ENCODE assay signal across 8 cellular contexts in the genomic region with DNA sequence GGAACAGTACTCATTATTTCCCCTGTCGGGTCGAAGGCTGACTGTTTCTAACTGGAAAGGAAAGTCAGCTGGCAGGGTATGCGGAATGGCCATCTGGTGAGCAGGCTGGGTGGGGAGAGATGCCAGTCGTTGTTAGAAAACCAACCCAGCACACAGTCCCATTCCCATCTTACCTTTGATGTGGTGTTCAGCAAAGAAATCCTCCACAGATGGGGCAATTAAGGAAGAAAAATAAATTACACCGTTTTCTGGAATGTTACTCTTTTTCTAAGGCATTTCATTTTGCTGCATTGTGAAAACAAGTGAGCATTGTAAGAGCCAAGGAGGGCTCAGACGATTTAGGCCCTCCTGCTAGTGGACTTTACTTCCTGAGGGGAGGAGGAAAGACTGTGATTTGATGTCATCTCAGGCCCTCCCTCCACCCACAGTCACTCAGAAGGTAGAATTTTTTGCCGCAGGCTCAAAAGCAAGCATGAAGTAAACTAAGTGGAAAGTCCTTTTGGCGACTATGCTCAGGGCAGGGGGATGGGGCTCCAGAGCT. TPM values are rescaled to one million over a fixed set of nuclear protein-coding genes. Genes with fewer than 3 reads are reported as not detected.
DNase-seq lines count a peak whose midpoint lies in the region; ATAC-seq and TF ChIP-seq lines count a peak whose summit lies in the region.

SLC16A4 (minus strand) TSS at position 335 of the 541 bp plus-strand sequence. CDS start 1,703 bp downstream, outside the sequence.

- intact Hi-C loops in Right ventricle myocardium superior (cut with DNase I): no loop called here

- peak within 1 kb of the TSS; percentile 58 for H3K4me3 ChIP-seq in WI38 (ENCODE audit: low read depth, low read length)

- peak; percentile 78 for ATAC-seq in Right ventricle myocardium superior (ENCODE audit: poor library complexity)
- ATAC-seq in HG03139 (IDR thresholded peaks at IDR 0.05; ENCODE audit: unreplicated experiment): no peak
- ATAC-seq in GM21717 (IDR thresholded peaks at IDR 0.05; ENCODE audit: unreplicated experiment): no peak
- ATAC-seq in GM19035 (IDR thresholded peaks at IDR 0.05; ENCODE audit: unreplicated experiment): no peak

- DNase-seq in EH (ENCODE audit: low read depth) (peak; percentile 88), Right ventricle myocardium superior (no peak), pulmonary artery endothelial cell (ENCODE audit: low read depth, low spot score) (peak; percentile 10), NCI-H69 (lab: John Stamatoyannopoulos, UW) (no peak)

- TF ChIP-seq CTCF in WI38 (IDR thresholded peaks at IDR 0.05; ENCODE audit: low read depth, low read length): no peak

RNA-seq across cellular contexts. Expression of gene SLC16A4, which starts in this region (rescaled TPM):
- total RNA-seq in Right ventricle myocardium superior (3.4 TPM), pulmonary artery endothelial cell (15.3 and 19.4 TPM in 2 replicates)

Comparison
In these comparisons a context has a peak if more than half of its experiments do, and no peak if none do; other contexts are left out.
1. DNase-seq: peak in EH (single experiment) and pulmonary artery endothelial cell (single experiment); none in Right ventricle myocardium superior (single experiment) and NCI-H69 (single experiment).